Comparison of ENCODE assay signal across 35 cellular contexts in genomic region chr4:5784021-5784420, GRCh38.
"Had no signal": no experiment of that assay in that cellular context is flagged by ENCODE, and none has a peak within 500 bp of the region (broad histone marks: within the 10 kb centered on the region; RNA-seq: fewer than 3 reads in every experiment).

No MANE protein-coding gene starts in this region.

- H3K4me3 ChIP-seq: adrenal gland, body of pancreas, breast epithelium, Peyer's patch had no signal

- H3K27me3 ChIP-seq: adrenal gland, body of pancreas, breast epithelium, Peyer's patch had no signal

- H3K4me1 Mint-ChIP-seq: activated B cell treated with CpG ODN at 0.5 μM for 24 hours; activated CD4-positive, alpha-beta memory T cell treated with anti-CD3 and anti-CD28 coated beads, Interleukin-2, amount 10 ng/mL, durations not matched to agents 7 days and 5 days; activated naive CD8-positive, alpha-beta T cell treated with anti-CD3 and anti-CD28 coated beads, Interleukin-2, amount 10 ng/mL, durations not matched to agents 7 days and 5 days; activated T-helper 17 cell treated with anti-CD3 and anti-CD28 coated beads, Interleukin-2, amount 50 U/mL, for 72 hours; IgD-negative memory B cell had no signal

- H3K4me1 ChIP-seq: adrenal gland, breast epithelium, Peyer's patch had no signal

- H3K27me3 Mint-ChIP-seq: activated B cell treated with CpG ODN at 0.5 μM for 24 hours; activated CD4-positive, alpha-beta memory T cell treated with anti-CD3 and anti-CD28 coated beads, Interleukin-2, amount 10 ng/mL, durations not matched to agents 7 days and 5 days; activated naive CD8-positive, alpha-beta T cell treated with anti-CD3 and anti-CD28 coated beads, Interleukin-2, amount 10 ng/mL, durations not matched to agents 7 days and 5 days; IgD-negative memory B cell had no signal

- H3K36me3 Mint-ChIP-seq: activated naive CD8-positive, alpha-beta T cell treated with anti-CD3 and anti-CD28 coated beads, Interleukin-2, amount 10 ng/mL, durations not matched to agents 7 days and 5 days had no signal

- H3K4me3 Mint-ChIP-seq: activated B cell treated with CpG ODN at 0.5 μM for 24 hours; activated CD4-positive, alpha-beta memory T cell treated with anti-CD3 and anti-CD28 coated beads, Interleukin-2, amount 10 ng/mL, durations not matched to agents 7 days and 5 days; activated naive CD8-positive, alpha-beta T cell treated with anti-CD3 and anti-CD28 coated beads, Interleukin-2, amount 10 ng/mL, durations not matched to agents 7 days and 5 days; activated T-cell treated with anti-CD3 and anti-CD28 coated beads, Interleukin-2, amount 50 U/mL, for 72 hours; activated T-helper 17 cell treated with anti-CD3 and anti-CD28 coated beads, Interleukin-2, amount 50 U/mL, for 72 hours; IgD-negative memory B cell had no signal

- H3K27ac Mint-ChIP-seq: activated B cell treated with CpG ODN at 0.5 μM for 24 hours; activated CD4-positive, alpha-beta memory T cell treated with anti-CD3 and anti-CD28 coated beads, Interleukin-2, amount 10 ng/mL, durations not matched to agents 7 days and 5 days; activated naive CD8-positive, alpha-beta T cell treated with anti-CD3 and anti-CD28 coated beads, Interleukin-2, amount 10 ng/mL, durations not matched to agents 7 days and 5 days; activated T-cell treated with anti-CD3 and anti-CD28 coated beads, Interleukin-2, amount 50 U/mL, for 72 hours; activated T-helper 17 cell treated with anti-CD3 and anti-CD28 coated beads, Interleukin-2, amount 50 U/mL, for 72 hours had no signal

- H3K27ac ChIP-seq: adrenal gland, body of pancreas, breast epithelium, Peyer's patch, VCaP had no signal

- H3K9me3 Mint-ChIP-seq: activated CD4-positive, alpha-beta memory T cell treated with anti-CD3 and anti-CD28 coated beads, Interleukin-2, amount 10 ng/mL, durations not matched to agents 7 days and 5 days; activated T-cell treated with anti-CD3 and anti-CD28 coated beads, Interleukin-2, amount 50 U/mL, for 72 hours; activated T-helper 17 cell treated with anti-CD3 and anti-CD28 coated beads, Interleukin-2, amount 50 U/mL, for 72 hours had no signal

- FAIRE-seq: astrocyte had no signal

- H3K9me3 ChIP-seq: adrenal gland, body of pancreas, breast epithelium, Peyer's patch had no signal

- H3K36me3 ChIP-seq: adrenal gland, breast epithelium had no signal

- DNase-seq: activated B cell treated with CpG ODN at 0.5 μM for 24 hours; activated CD4-positive, alpha-beta T cell treated with anti-CD3 and anti-CD28 coated beads for 4 hours; activated CD4-positive, alpha-beta T cell treated with anti-CD3 and anti-CD28 coated beads, Interleukin-2, amount 50 U/mL, for 1 hour; activated CD4-positive, CD25-positive, alpha-beta regulatory T cell treated with anti-CD3 and anti-CD28 coated beads, Interleukin-2, amount 50 U/mL, for 72 hours; activated effector memory CD4-positive, alpha-beta T cell treated with anti-CD3 and anti-CD28 coated beads, Interleukin-2, amount 50 U/mL, for 16 hours; activated naive CD4-positive, alpha-beta T cell; activated naive CD4-positive, alpha-beta T cell treated with anti-CD3 and anti-CD28 coated beads, Interleukin-2, amount 50 U/mL, for 16 hours; activated naive CD8-positive, alpha-beta T cell treated with anti-CD3 and anti-CD28 coated beads, Interleukin-2, amount 10 ng/mL, durations not matched to agents 7 days and 5 days; activated T-cell treated with anti-CD3 and anti-CD28 coated beads, Interleukin-2, amount 50 U/mL, for 72 hours; body of pancreas; caudate nucleus; Karpas-422; KBM-7; NCI-H1048; NCI-H1105 treated with DMSO at 0.1 percent for 48 hours; NCI-H1436; NCI-H1694; NCI-H1930; NCI-H2081 treated with DMSO at 0.1 percent for 48 hours; NCI-H345; NCI-H524 treated with DMSO at 0.1 percent for 48 hours; PC-3; Peyer's patch; RPMI8226; SW 1271; T-helper 1 cell; T-helper 2 cell; T-helper 9 cell had no signal
